16 cellular contexts compared by ENCODE assay signal in the genomic region with DNA sequence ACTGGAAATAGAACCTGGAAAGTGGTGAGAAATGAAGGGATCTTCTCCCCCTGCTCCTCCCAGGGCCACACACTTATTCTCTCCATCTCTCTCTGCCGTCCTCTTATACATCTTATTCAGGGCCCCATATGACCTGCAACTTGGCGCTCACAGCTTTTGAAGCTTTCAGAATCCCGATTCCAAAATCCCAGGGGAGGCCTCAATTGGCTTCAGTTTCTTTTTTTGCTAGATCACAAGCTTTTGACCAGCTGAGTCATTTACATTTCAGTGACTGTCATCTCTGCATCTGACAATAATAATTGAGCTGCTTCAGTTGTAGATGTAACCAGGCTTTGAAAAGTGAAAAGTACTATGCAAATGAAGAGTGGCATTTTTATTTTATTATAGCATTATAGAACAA. TPM values are rescaled to one million over a fixed set of nuclear protein-coding genes. Genes with fewer than 3 reads are reported as not detected.
DNase-seq lines count a peak whose midpoint lies in the region; ATAC-seq and TF ChIP-seq lines count a peak whose summit lies in the region.
"Had no signal": no experiment of that assay in that cellular context is flagged by ENCODE, and none has a peak within 500 bp of the region (broad histone marks: within the 10 kb centered on the region; RNA-seq: fewer than 3 reads in every experiment).

No MANE protein-coding gene starts in this region.

- CTCF ChIA-PET in Panc1 (lab: Charles Lee) (no interaction called here), SK-N-SH (lab: Yijun Ruan, JAX) (interaction anchor here (0.9 to 1.8 kb wide), 4 partner anchors 22 to 354 kb away, joined by 3 to 6 read pairs (median 4); no protein-coding TSS in a partner anchor)
- CTCF ChIA-PET in CD8-positive, alpha-beta memory T cell (lab: Charles Lee): no interaction called here

- ATAC-seq in Panc1: no peak
- no peak for ATAC-seq in gastroesophageal sphincter
- ATAC-seq: left lobe of liver had no signal

- H3K36me3 Mint-ChIP-seq in CD8-positive, alpha-beta memory T cell: no peaks in the 10 kb centered on the region
- H3K36me3 Mint-ChIP-seq: activated CD4-positive, alpha-beta memory T cell treated with anti-CD3 and anti-CD28 coated beads for 36 hours had no signal

- no peaks in the 10 kb centered on the region for H3K79me2 ChIP-seq in GM23248 (ENCODE audit: insufficient read depth)
- H3K79me2 ChIP-seq in smooth muscle cell (ENCODE audit: low read depth): no peaks in the 10 kb centered on the region
- no peaks in the 10 kb centered on the region for H3K79me2 ChIP-seq in SK-N-SH (ENCODE audit: insufficient read depth)

- in situ Hi-C loops in GM23248 (cut with MboI): no loop called here
- in situ Hi-C loops in Panc1 (cut with HindIII; ENCODE audit: low pct_unique_long_range_greater_than_20kb, low sequenced_read_pairs): no loop called here

- POLR2A ChIA-PET in Panc1 (lab: Charles Lee) (interaction anchor here (1.0 kb wide), 1 partner anchor 297 kb away, joined by 3 read pairs; no protein-coding TSS in a partner anchor), SK-N-SH (lab: Yijun Ruan, JAX) (no interaction called here)
- POLR2A ChIA-PET in CD8-positive, alpha-beta memory T cell (lab: Charles Lee): no interaction called here

- no peak for TF ChIP-seq CTCF in Panc1 (IDR thresholded peaks at IDR 0.05)
- TF ChIP-seq CTCF in gastroesophageal sphincter (IDR thresholded peaks at IDR 0.05): no peak
- no peak for TF ChIP-seq CTCF in smooth muscle cell (IDR thresholded peaks at IDR 0.05; ENCODE audit: borderline replicate concordance, insufficient read depth, poor library complexity, severe bottlenecking)
- no peak for TF ChIP-seq CTCF in SK-N-SH (IDR thresholded peaks at IDR 0.05)

- H3F3A ChIP-seq in GM23248 (ENCODE audit: insufficient read depth): peaks cover 35% of the 10 kb centered on the region
- peaks cover 7% of the 10 kb centered on the region for H3F3A ChIP-seq in smooth muscle cell (ENCODE audit: low read depth)
- no peaks in the 10 kb centered on the region for H3F3A ChIP-seq in SK-N-SH (replicated peaks; ENCODE audit: insufficient read depth)

- peak overlapping the region; percentile 78 for H3K27ac ChIP-seq in GM23248
- H3K27ac ChIP-seq in Panc1 (ENCODE audit: low read length): peak overlapping the region; percentile 41; the same call in 1 of the 2 replicates
- H3K27ac ChIP-seq in gastroesophageal sphincter: peak overlapping the region in 3 of 4 donors; percentile 43 to 67 (median 58)
- H3K27ac ChIP-seq in smooth muscle cell (ENCODE audit: low read depth): peak overlapping the region; percentile 84
- H3K27ac ChIP-seq in CD8-positive, alpha-beta memory T cell (ENCODE audit: low read depth, low read length): no peak overlapping the region
- H3K27ac ChIP-seq in SK-N-SH (ENCODE audit: low read depth in 2 of 2, low read length in 1 of 2): no peak overlapping the region

- H4K20me1 ChIP-seq in GM23248 (ENCODE audit: insufficient read depth) (no peaks in the 10 kb centered on the region), smooth muscle cell (ENCODE audit: low read depth) (no peaks in the 10 kb centered on the region), SK-N-SH (ENCODE audit: insufficient read depth) (no peaks in the 10 kb centered on the region)

- H3K4me3 Mint-ChIP-seq in CD8-positive, alpha-beta memory T cell: no peak overlapping the region
- H3K4me3 Mint-ChIP-seq: activated CD4-positive, alpha-beta memory T cell treated with anti-CD3 and anti-CD28 coated beads for 36 hours had no signal

- WGBS in GM23248 (ENCODE audit: low coverage in 1 of 2, low lambda C conversion rate in 2 of 2, missing lambda C conversion rate in 2 of 2), 2 experiments: 18% methylated on average over 3 of the region's 3 CpGs
- 39 to 58% methylated on average over 3 of the region's 3 CpGs for WGBS in gastroesophageal sphincter (ENCODE audit: low coverage in 1 of 2), 2 donors
- 83% methylated on average over 3 of the region's 3 CpGs for WGBS in smooth muscle cell (ENCODE audit: low lambda C conversion rate)
- 79% methylated on average over 3 of the region's 3 CpGs for WGBS in SK-N-SH (ENCODE audit: low lambda C conversion rate)

- no peaks in the 10 kb centered on the region for H3K4me1 Mint-ChIP-seq in CD8-positive, alpha-beta memory T cell

- H3K9me3 ChIP-seq in GM23248 (ENCODE audit: low read depth): no peaks in the 10 kb centered on the region
- peaks cover 12% of the 10 kb centered on the region; the same call in 1 of the 2 replicates for H3K9me3 ChIP-seq in Panc1 (ENCODE audit: control insufficient read depth, insufficient read depth, low read depth, low read length)
- H3K9me3 ChIP-seq in gastroesophageal sphincter: peaks cover 0 to 10% (median 0%) of the 10 kb centered on the region in 3 donors
- no peaks in the 10 kb centered on the region for H3K9me3 ChIP-seq in smooth muscle cell (replicated peaks; ENCODE audit: low read depth)
- H3K9me3 ChIP-seq in CD8-positive, alpha-beta memory T cell (ENCODE audit: low read length): no peaks in the 10 kb centered on the region
- peaks cover 5% of the 10 kb centered on the region; the same call in 1 of the 2 replicates for H3K9me3 ChIP-seq in SK-N-SH
- H3K9me3 ChIP-seq: ovary had no signal

- TF ChIP-seq POLR2A in gastroesophageal sphincter (IDR thresholded peaks at IDR 0.05): no peak

- H3K36me3 ChIP-seq in GM23248 (ENCODE audit: low read depth): no peaks in the 10 kb centered on the region
- no peaks in the 10 kb centered on the region for H3K36me3 ChIP-seq in Panc1 (ENCODE audit: control insufficient read depth, insufficient read depth, low read length)
- no peaks in the 10 kb centered on the region for H3K36me3 ChIP-seq in gastroesophageal sphincter
- H3K36me3 ChIP-seq in smooth muscle cell (ENCODE audit: low read depth): peaks cover 3% of the 10 kb centered on the region
- no peaks in the 10 kb centered on the region for H3K36me3 ChIP-seq in CD8-positive, alpha-beta memory T cell (ENCODE audit: insufficient read depth, low read length)
- no peaks in the 10 kb centered on the region for H3K36me3 ChIP-seq in SK-N-SH (replicated peaks in 1 of 2; ENCODE audit: control insufficient read depth in 1 of 2, insufficient read depth in 2 of 2, low read length in 1 of 2)
- H3K36me3 ChIP-seq: ovary, sigmoid colon had no signal

- peak overlapping the region; percentile 21; the same call in 1 of the 2 replicates for H3K9ac ChIP-seq in GM23248
- no peak overlapping the region for H3K9ac ChIP-seq in smooth muscle cell (ENCODE audit: low read depth)
- H3K9ac ChIP-seq in SK-N-SH: no peak overlapping the region

- H3K4me2 ChIP-seq in GM23248 (ENCODE audit: unreplicated experiment) (peak overlapping the region; percentile 84), smooth muscle cell (no peak overlapping the region), SK-N-SH (no peak overlapping the region)

- H3K27me3 ChIP-seq in GM23248 (replicated peaks; ENCODE audit: insufficient read depth): no peaks in the 10 kb centered on the region
- H3K27me3 ChIP-seq in Panc1 (ENCODE audit: control insufficient read depth, insufficient read depth, low read length): no peaks in the 10 kb centered on the region
- no peaks in the 10 kb centered on the region for H3K27me3 ChIP-seq in gastroesophageal sphincter
- no peaks in the 10 kb centered on the region for H3K27me3 ChIP-seq in smooth muscle cell (ENCODE audit: low read depth)
- H3K27me3 ChIP-seq in CD8-positive, alpha-beta memory T cell (ENCODE audit: insufficient read depth, low read length, poor library complexity, severe bottlenecking): no peaks in the 10 kb centered on the region
- H3K27me3 ChIP-seq in SK-N-SH (ENCODE audit: insufficient read depth): no peaks in the 10 kb centered on the region; the same call in 1 of the 2 replicates
- H3K27me3 ChIP-seq: ovary, sigmoid colon had no signal

- H3K4me1 ChIP-seq in GM23248 (ENCODE audit: insufficient read depth) (peaks cover 32% of the 10 kb centered on the region), Panc1 (ENCODE audit: control insufficient read depth, insufficient read depth, low read length) (peaks cover 11% of the 10 kb centered on the region), gastroesophageal sphincter (peaks cover 0 to 21% (median 0%) of the 10 kb centered on the region in 3 donors), smooth muscle cell (ENCODE audit: low read depth) (peaks cover 7% of the 10 kb centered on the region), SK-N-SH (ENCODE audit: control insufficient read depth in 1 of 2, insufficient read depth in 2 of 2, low read depth in 1 of 2, low read length in 1 of 2) (peaks cover 0 to 3% of the 10 kb centered on the region in 2 experiments; a peak in 1 of 4 replicates)
- H3K4me1 ChIP-seq in CD8-positive, alpha-beta memory T cell (ENCODE audit: insufficient read depth, low read length): no peaks in the 10 kb centered on the region
- H3K4me1 ChIP-seq: sigmoid colon had no signal

- peaks cover 3 to 36% of the 10 kb centered on the region in 2 donors for H3K27me3 Mint-ChIP-seq in CD8-positive, alpha-beta memory T cell

- DNase-seq in GM23248 (peak; percentile 60), Panc1 (ENCODE audit: low read depth, low spot score) (no peak), smooth muscle cell (lab: John Stamatoyannopoulos, UW; ENCODE audit: unreplicated experiment) (no peak), cerebellar nuclear complex (lab: John Stamatoyannopoulos, UW) (no peak), SK-N-SH (no peak)
- no peak for DNase-seq in CD8-positive, alpha-beta memory T cell
- DNase-seq: activated CD4-positive, alpha-beta memory T cell treated with anti-CD3 and anti-CD28 coated beads for 36 hours; activated naive CD4-positive, alpha-beta T cell treated with anti-CD3 and anti-CD28 coated beads, Interleukin-2, amount 50 U/mL, for 16 hours; NCI-H446 treated with DMSO at 0.1 percent for 48 hours; SIG-M5; sigmoid colon; stimulated activated CD4-positive, alpha-beta T cell treated with anti-CD3 and anti-CD28 coated beads, Interleukin-4, amount 100 ng/mL, for 1 hour; T-helper 2 cell had no signal

- H3K4me3 ChIP-seq in GM23248: peak overlapping the region; percentile 23
- no peak overlapping the region for H3K4me3 ChIP-seq in Panc1 (ENCODE audit: low read depth in 2 of 2, low read length in 2 of 2)
- H3K4me3 ChIP-seq in gastroesophageal sphincter: no peak overlapping the region
- H3K4me3 ChIP-seq in smooth muscle cell: no peak overlapping the region
- no peak overlapping the region for H3K4me3 ChIP-seq in CD8-positive, alpha-beta memory T cell (ENCODE audit: low read length)
- H3K4me3 ChIP-seq in SK-N-SH (ENCODE audit: low read depth in 2 of 2, low read length in 1 of 2): no peak overlapping the region
- H3K4me3 ChIP-seq: ovary, sigmoid colon had no signal

- H3K9me2 ChIP-seq in GM23248 (ENCODE audit: insufficient read depth) (no peaks in the 10 kb centered on the region), SK-N-SH (no peaks in the 10 kb centered on the region)

- peaks cover 2 to 7% (median 3%) of the 10 kb centered on the region in 5 donors for H3K9me3 Mint-ChIP-seq in CD8-positive, alpha-beta memory T cell

- H3K27ac Mint-ChIP-seq in CD8-positive, alpha-beta memory T cell: no peak overlapping the region
- H3K27ac Mint-ChIP-seq: activated CD4-positive, alpha-beta memory T cell treated with anti-CD3 and anti-CD28 coated beads for 36 hours had no signal

- H2AFZ ChIP-seq in GM23248 (peak overlapping the region; percentile 86), smooth muscle cell (ENCODE audit: low read depth) (no peak overlapping the region), SK-N-SH (ENCODE audit: low read depth) (no peak overlapping the region)

- BruUV-seq in Panc1 (replicated peaks; lab: Mats Ljungman, UMichigan): no TSS peak

- TF ChIP-seq EP300 in gastroesophageal sphincter (IDR thresholded peaks at IDR 0.05): no peak
- no peak for TF ChIP-seq EP300 in SK-N-SH (IDR thresholded peaks at IDR 0.05; ENCODE audit: borderline replicate concordance in 1 of 2, low read depth in 1 of 2, low read length in 1 of 2)

- TF ChIP-seq RAD21 in SK-N-SH (IDR thresholded peaks at IDR 0.05; ENCODE audit: low read length): no peak

- intact Hi-C loops in Panc1 (cut with micrococcal nuclease; ENCODE audit: unreplicated experiment): no loop called here

RNA-seq across cellular contexts. Expression of a gene that starts 9.9 kb away (rescaled TPM):
- 0.22 TPM in 1 of 2 replicates, not detected in the other for total RNA-seq in GM23248 (2014; rRNA removed; shearing (Covaris generic))
- 0.31 TPM in 1 of 2 replicates, not detected in the other for polyA plus RNA-seq in GM23248 (2016; fragmentation: Nextera tagmentation; extraction: Ambion mirVana)
- 0.77 TPM for total RNA-seq in Panc1 (2021; ENCODE audit: unreplicated experiment)
- 0.62 TPM for polyA plus RNA-seq in Panc1 (2012; ENCODE audit: insufficient read length)
- 10 to 100 TPM; 21.3 to 42.7 (median 28.9) TPM for total RNA-seq in gastroesophageal sphincter
- total RNA-seq in smooth muscle cell: 0.13 TPM in 1 of 2 replicates, not detected in the other
- polyA plus RNA-seq in smooth muscle cell: not detected in 2 replicates
- not detected for total RNA-seq in CD8-positive, alpha-beta memory T cell
- 0.08 TPM for polyA plus RNA-seq in CD8-positive, alpha-beta memory T cell
- not detected in 2 replicates for polyA plus RNA-seq in SK-N-SH (2012; rRNA removed)
- not detected in 2 replicates for polyA plus RNA-seq in SK-N-SH (2012; cell fraction: cytosol; rRNA removed)
- not detected in 2 replicates for polyA plus RNA-seq in SK-N-SH (2012; cell fraction: nucleus; rRNA removed)
- total RNA-seq: activated CD4-positive, alpha-beta memory T cell treated with anti-CD3 and anti-CD28 coated beads for 36 hours; left lobe of liver had no signal

Comparison
In these comparisons a context has a peak if more than half of its experiments do, and no peak if none do; other contexts are left out.
1. H3K27ac ChIP-seq: peak in GM23248 (single experiment), Panc1 (single experiment), gastroesophageal sphincter (3 of 4) and smooth muscle cell (single experiment); none in CD8-positive, alpha-beta memory T cell (single experiment) and SK-N-SH (0 of 2).
2. RNA of a gene that starts 9.9 kb away (total RNA-seq): 21.3 to 42.7 TPM in gastroesophageal sphincter; 0.77 TPM in Panc1 (single experiment), 0.22 TPM in GM23248, 0.13 TPM in smooth muscle cell and not detected in CD8-positive, alpha-beta memory T cell; every median in the first group is over 10 times any median in the second.